17 cellular contexts compared by ENCODE assay signal in the genomic region with DNA sequence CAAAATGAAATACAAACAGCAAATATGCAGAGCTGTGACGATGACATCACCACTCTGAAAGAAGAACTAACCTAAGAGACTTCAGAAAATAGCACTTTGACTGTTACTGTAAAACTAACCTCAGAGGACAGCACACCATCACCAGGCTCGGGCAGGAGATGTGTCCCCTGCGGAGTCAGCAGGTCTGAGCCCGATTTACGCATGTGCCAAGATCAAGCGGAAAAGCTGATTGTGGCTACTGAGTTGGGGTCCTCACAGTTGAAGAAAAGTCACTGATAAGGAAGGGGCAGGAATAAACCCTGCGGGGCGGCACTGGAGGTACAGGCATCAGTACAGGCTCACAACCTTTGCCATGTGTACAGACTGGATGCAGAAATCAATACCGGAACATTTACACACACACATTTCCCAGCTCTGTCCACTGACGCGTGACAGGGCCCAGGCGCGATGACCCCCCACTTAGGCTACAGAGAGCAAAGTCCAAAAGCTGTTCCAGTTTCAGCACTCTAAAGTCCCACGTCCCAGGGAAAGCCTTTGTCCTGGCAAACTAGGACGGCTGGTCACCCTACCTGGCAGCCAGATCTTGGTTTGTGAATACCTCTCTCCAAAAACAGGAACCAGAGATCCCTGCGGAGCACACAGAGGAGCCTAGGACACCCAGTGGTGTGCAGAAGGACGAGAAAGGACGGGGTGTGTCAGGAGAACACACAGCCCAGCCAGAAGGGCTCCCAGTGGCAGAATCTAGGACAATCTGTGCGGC. TPM values are rescaled to one million over a fixed set of nuclear protein-coding genes. Genes with fewer than 3 reads are reported as not detected.
A peak's percentile ranks its signal among the peaks of the same experiment; 100 is the strongest.
DNase-seq lines count a peak whose midpoint lies in the region; ATAC-seq, FAIRE-seq and TF ChIP-seq lines count a peak whose summit lies in the region.
"Had no signal": no experiment of that assay in that cellular context is flagged by ENCODE, and none has a peak within 500 bp of the region (broad histone marks: within the 10 kb centered on the region; RNA-seq: fewer than 3 reads in every experiment).

No MANE protein-coding gene starts in this region.

- RAD21 ChIA-PET in GM12878 (lab: Charles Lee; ENCODE audit: unreplicated experiment) = no interaction called here

- H3K9ac ChIP-seq in GM12878 (ENCODE audit: control insufficient read depth, insufficient read depth, low read length) (no peak overlapping the region), mesenchymal stem cell (ENCODE audit: low read length) (peak overlapping the region; percentile 70)

- no peak overlapping the region for H4K91ac ChIP-seq in mesenchymal stem cell (ENCODE audit: low read length)

- no peaks in the 10 kb centered on the region for H4K20me1 ChIP-seq in GM12878 (ENCODE audit: control insufficient read depth, insufficient read depth)

- no peak for TF ChIP-seq RAD21 in GM12878 (IDR thresholded peaks at IDR 0.05; ENCODE audit: insufficient read depth, low read depth, low read length)

- TF ChIP-seq POLR2A in GM12878 (IDR thresholded peaks at IDR 0.05; ENCODE audit: low read depth, low read length) (no peak), breast epithelium (IDR thresholded peaks at IDR 0.05) (no peak)

- H3K36me3 ChIP-seq in GM12878 (ENCODE audit: control insufficient read depth in 2 of 2, insufficient read depth in 2 of 2, low read length in 1 of 2) = peaks cover 0 to 2% of the 10 kb centered on the region in 2 experiments; a peak in 3 of 4 replicates
- no peaks in the 10 kb centered on the region for H3K36me3 ChIP-seq in mesenchymal stem cell (ENCODE audit: control insufficient read depth in 1 of 2, insufficient read depth in 2 of 2, low read depth in 1 of 2, low read length in 2 of 2)
- no peaks in the 10 kb centered on the region for H3K36me3 ChIP-seq in breast epithelium
- H3K36me3 ChIP-seq: brain microvascular endothelial cell had no signal

- H3K18ac ChIP-seq in mesenchymal stem cell (ENCODE audit: low read depth in 1 of 2, low read length in 2 of 2) = no peak overlapping the region

- in situ Hi-C loops in ACHN (cut with HindIII; ENCODE audit: low pct_ligation_motif_present, low pct_unique_long_range_greater_than_20kb, low sequenced_read_pairs) = no loop called here
- in situ Hi-C loops in GM12878 (cut with MboI) = no loop called here

- CTCF ChIA-PET in GM12878 (lab: Yijun Ruan, JAX) = interaction anchor here (0.6 to 0.9 kb wide), 4 partner anchors 31 to 558 kb away, joined by 3 read pairs; no protein-coding TSS in a partner anchor

- H3K14ac ChIP-seq in mesenchymal stem cell (ENCODE audit: low read length in 2 of 2) = no peak overlapping the region

- FAIRE-seq in GM12878 (lab: Jason Lieb, UNC) = no peak

- H2BK120ac ChIP-seq in mesenchymal stem cell (ENCODE audit: low read depth, low read length) = no peak overlapping the region

- H3K4me3 ChIP-seq in GM12878 (no peak overlapping the region), mesenchymal stem cell (ENCODE audit: insufficient read depth in 1 of 2, low read depth in 1 of 2, low read length in 2 of 2) (no peak overlapping the region), breast epithelium (no peak overlapping the region)
- H3K4me3 ChIP-seq: heart right ventricle had no signal

- POLR2A ChIA-PET in GM12878 (lab: Charles Lee) = interaction anchor here (0.5 kb wide), 1 partner anchor 569 kb away, joined by 6 read pairs; no protein-coding TSS in a partner anchor

- no peak overlapping the region for H3K27ac ChIP-seq in GM12878 (ENCODE audit: control insufficient read depth, insufficient read depth)
- H3K27ac ChIP-seq in mesenchymal stem cell (ENCODE audit: low read length, poor library complexity, severe bottlenecking) = no peak overlapping the region
- no peak overlapping the region for H3K27ac ChIP-seq in breast epithelium

- H2AFZ ChIP-seq in GM12878 (ENCODE audit: control insufficient read depth, low read depth, low read length) (no peak overlapping the region), mesenchymal stem cell (ENCODE audit: low read depth, low read length) (no peak overlapping the region)

- no peak overlapping the region for H4K8ac ChIP-seq in mesenchymal stem cell (ENCODE audit: low read length)

- H2BK12ac ChIP-seq in mesenchymal stem cell (ENCODE audit: low read length in 2 of 2) = peak overlapping the region in 1 of 2 experiments; percentile 6

- peaks cover 6% of the 10 kb centered on the region for H3K79me2 ChIP-seq in GM12878 (ENCODE audit: control insufficient read depth, insufficient read depth, low read length)

- H3K4ac ChIP-seq in mesenchymal stem cell (ENCODE audit: low read depth in 1 of 2, low read length in 2 of 2) = no peak overlapping the region

- SMC1A ChIA-PET in GM12878 (lab: Charles Lee; ENCODE audit: uncharacterized antibody, unreplicated experiment) = no interaction called here

- peaks cover 25% of the 10 kb centered on the region for H3K79me1 ChIP-seq in mesenchymal stem cell (replicated peaks; ENCODE audit: low read length, poor library complexity, severe bottlenecking)

- H3K4me2 ChIP-seq in GM12878 (ENCODE audit: control insufficient read depth, insufficient read depth) (no peak overlapping the region), mesenchymal stem cell (ENCODE audit: low read length, poor library complexity, severe bottlenecking) (no peak overlapping the region)

- H3K23ac ChIP-seq in mesenchymal stem cell (ENCODE audit: low read length in 2 of 2) = no peak overlapping the region

- no peak overlapping the region for H2BK15ac ChIP-seq in mesenchymal stem cell (ENCODE audit: low read depth, poor library complexity, severe bottlenecking)

- intact Hi-C loops in GM12878 (cut with micrococcal nuclease; ENCODE audit: unreplicated experiment) (no loop called here), breast epithelium (cut with DNase I; ENCODE audit: low total_unique reads) (no loop called here)

- H3K27me3 ChIP-seq in GM12878 (replicated peaks in 1 of 2; ENCODE audit: control insufficient read depth in 2 of 2, insufficient read depth in 2 of 2, low read length in 1 of 2) = no peaks in the 10 kb centered on the region
- H3K27me3 ChIP-seq in mesenchymal stem cell (ENCODE audit: control insufficient read depth in 1 of 2, insufficient read depth in 1 of 2, low read length in 2 of 2) = no peaks in the 10 kb centered on the region
- no peaks in the 10 kb centered on the region for H3K27me3 ChIP-seq in breast epithelium
- H3K27me3 ChIP-seq: brain microvascular endothelial cell, heart right ventricle had no signal

- ATAC-seq in GM12878 = peak; percentile 62
- ATAC-seq: T-cell had no signal

- no peak overlapping the region for H2BK5ac ChIP-seq in mesenchymal stem cell (ENCODE audit: low read depth, low read length, poor library complexity, severe bottlenecking)

- no TSS peak for BruUV-seq in GM12878 (replicated peaks; lab: Mats Ljungman, UMichigan)

- 84% methylated on average over 19 of the region's 19 CpGs for WGBS in GM12878 (ENCODE audit: insufficient coverage, insufficient replicate concordance, low lambda C conversion rate, missing lambda C conversion rate)
- 94% methylated on average over 19 of the region's 19 CpGs for WGBS in mesenchymal stem cell

- H3K4me1 ChIP-seq in GM12878 (ENCODE audit: control insufficient read depth, insufficient read depth, low read length) = peaks cover 11% of the 10 kb centered on the region
- H3K4me1 ChIP-seq in mesenchymal stem cell (ENCODE audit: control insufficient read depth, insufficient read depth, low read depth, low read length) = peaks cover 10% of the 10 kb centered on the region
- H3K4me1 ChIP-seq in breast epithelium = no peaks in the 10 kb centered on the region

- TF ChIP-seq CTCF in GM12878 (IDR thresholded peaks at IDR 0.05 in 2 of 3, conservative IDR thresholded peaks at IDR 0.05 in 1 of 3; ENCODE audit: control insufficient read depth in 2 of 3, extremely low read depth in 1 of 3, insufficient read depth in 1 of 3, low read depth in 3 of 3, low read length in 3 of 3) (no peak), breast epithelium (IDR thresholded peaks at IDR 0.05) (no peak)

- no peaks in the 10 kb centered on the region for H3K9me3 ChIP-seq in GM12878 (replicated peaks; ENCODE audit: control insufficient read depth, insufficient read depth, low read length)
- no peaks in the 10 kb centered on the region for H3K9me3 ChIP-seq in mesenchymal stem cell (ENCODE audit: control insufficient read depth, low read length)
- no peaks in the 10 kb centered on the region for H3K9me3 ChIP-seq in breast epithelium
- H3K9me3 ChIP-seq: heart right ventricle had no signal

- H2AK5ac ChIP-seq in mesenchymal stem cell (ENCODE audit: low read length, severe bottlenecking) = no peak overlapping the region

- DNase-seq in ACHN (peak; percentile 78), HuH-7 (ENCODE audit: low spot score) (peak; percentile 67), GM12878 (ENCODE audit: low read depth, low spot score) (no peak), mesenchymal stem cell (no peak), breast epithelium (ENCODE audit: low spot score in 2 of 2) (no peak), anterior cingulate cortex (lab: John Stamatoyannopoulos, UW) (no peak)
- DNase-seq in stimulated activated CD4-positive, alpha-beta T cell treated with anti-CD3 and anti-CD28 coated beads, Interleukin-4, amount 100 ng/mL, for 24 hours = no peak
- no peak for DNase-seq in activated CD4-positive, alpha-beta T cell treated with anti-CD3 and anti-CD28 coated beads, Interleukin-2, amount 50 U/mL, for 48 hours
- DNase-seq: activated CD4-positive, alpha-beta T cell treated with anti-CD3 and anti-CD28 coated beads, Interleukin-2, amount 10 ng/mL, durations not matched to agents 7 days and 5 days; activated effector memory CD4-positive, alpha-beta T cell treated with anti-CD3 and anti-CD28 coated beads, Interleukin-2, amount 50 U/mL, for 16 hours; brain microvascular endothelial cell; heart right ventricle; mammary epithelial cell; NCI-H1930; NK-92 treated with Interleukin-12 subunit alpha and Interleukin-12 subunit beta, amount 100 ng/mL, for 24 hours; stimulated activated CD4-positive, alpha-beta T cell treated with anti-CD3 and anti-CD28 coated beads, Interleukin-2, amount 100 ng/mL, for 24 hours; T-cell had no signal

- TF ChIP-seq EP300 in GM12878 (IDR thresholded peaks at IDR 0.05; ENCODE audit: borderline replicate concordance in 1 of 2, control insufficient read depth in 1 of 2, low read depth in 2 of 2, low read length in 2 of 2) = no peak

RNA-seq across cellular contexts. Expression of gene TRAP1, which starts 21.5 kb away (rescaled TPM):
- total RNA-seq in GM12878 (2013; cell fraction: nucleolus; rRNA removed) = 133 and 136 TPM in 2 replicates
- total RNA-seq in GM12878 (2014; rRNA removed) (308 and 442 TPM in 2 replicates), GM12878 (2014; rRNA removed; fragmentation: Illumina TruSeq; extraction: Trizol) (102 and 111 TPM in 2 replicates), GM12878 (2021) (287 and 303 TPM in 2 replicates), breast epithelium (10 to 100 TPM; 44.8 to 69.5 (median 51.4) TPM)
- 68.0 TPM for polyA plus RNA-seq in GM12878 (2011; ENCODE audit: low read depth)
- polyA plus RNA-seq in GM12878 (2011; rRNA removed) (106 and 262 TPM in 2 replicates), GM12878 (2014; fragmentation: Illumina TruSeq; extraction: Trizol) (112 and 214 TPM in 2 replicates), GM12878 (2014; fragmentation: Nextera tagmentation; extraction: Ambion mirVana) (10 to 100 TPM; 16.3 to 60.3 TPM), GM12878 (2014; rRNA removed) (238 and 391 TPM in 2 replicates), GM12878 (2016; fragmentation: Nextera tagmentation; extraction: Ambion mirVana) (100 to 1,000 TPM; 243 to 265 TPM)
- 226 and 259 TPM in 2 replicates for polyA plus RNA-seq in GM12878 (2011; cell fraction: cytosol; rRNA removed)
- 396 and 407 TPM in 2 replicates for polyA plus RNA-seq in GM12878 (2011; cell fraction: nucleus; rRNA removed)
- 133 and 169 TPM in 2 replicates for polyA plus RNA-seq in GM12878 (2012)
- polyA minus RNA-seq in GM12878 (2011; rRNA and poly(A)+ RNA removed) = 273 and 287 TPM in 2 replicates
- polyA minus RNA-seq in GM12878 (2011; cell fraction: cytosol; rRNA and poly(A)+ RNA removed) = 68.3 and 93.6 TPM in 2 replicates
- polyA minus RNA-seq in GM12878 (2011; cell fraction: nucleus; rRNA and poly(A)+ RNA removed) = 79.7 and 130 TPM in 2 replicates
- polyA plus RNA-seq in mesenchymal stem cell (2013, experiment 1 of 2) = 45.0 TPM
- polyA plus RNA-seq in mesenchymal stem cell (2013, experiment 2 of 2) = 44.5 TPM

RNA-seq across cellular contexts. Expression of gene DNASE1, which starts 41.3 kb away (rescaled TPM):
- 67.9 and 71.9 TPM in 2 replicates for total RNA-seq in GM12878 (2013; cell fraction: nucleolus; rRNA removed)
- 9.4 and 9.9 TPM in 2 replicates for total RNA-seq in GM12878 (2014; rRNA removed)
- 4.8 and 7.0 TPM in 2 replicates for total RNA-seq in GM12878 (2014; rRNA removed; fragmentation: Illumina TruSeq; extraction: Trizol)
- 7.9 and 8.3 TPM in 2 replicates for total RNA-seq in GM12878 (2021)
- 4.2 TPM for polyA plus RNA-seq in GM12878 (2011; ENCODE audit: low read depth)
- polyA plus RNA-seq in GM12878 (2011; rRNA removed) = 6.3 and 8.7 TPM in 2 replicates
- 8.8 and 11.9 TPM in 2 replicates for polyA plus RNA-seq in GM12878 (2011; cell fraction: cytosol; rRNA removed)
- polyA plus RNA-seq in GM12878 (2011; cell fraction: nucleus; rRNA removed) = 33.3 and 41.6 TPM in 2 replicates
- polyA plus RNA-seq in GM12878 (2012) = 6.4 and 10.5 TPM in 2 replicates
- polyA plus RNA-seq in GM12878 (2014; fragmentation: Illumina TruSeq; extraction: Trizol) = 4.6 and 7.3 TPM in 2 replicates
- 1 to 10 TPM in 1 of 2 experiments, under 1 TPM in 1; 0.23 to 1.7 TPM for polyA plus RNA-seq in GM12878 (2014; fragmentation: Nextera tagmentation; extraction: Ambion mirVana)
- 12.0 and 15.1 TPM in 2 replicates for polyA plus RNA-seq in GM12878 (2014; rRNA removed)
- 1 to 10 TPM; 7.6 to 9.2 TPM for polyA plus RNA-seq in GM12878 (2016; fragmentation: Nextera tagmentation; extraction: Ambion mirVana)
- polyA minus RNA-seq in GM12878 (2011; rRNA and poly(A)+ RNA removed) = 10.2 and 21.3 TPM in 2 replicates
- 4.1 and 4.9 TPM in 2 replicates for polyA minus RNA-seq in GM12878 (2011; cell fraction: cytosol; rRNA and poly(A)+ RNA removed)
- polyA minus RNA-seq in GM12878 (2011; cell fraction: nucleus; rRNA and poly(A)+ RNA removed) = 11.5 and 18.0 TPM in 2 replicates
- 3.6 TPM for polyA plus RNA-seq in mesenchymal stem cell (2013, experiment 1 of 2)
- polyA plus RNA-seq in mesenchymal stem cell (2013, experiment 2 of 2) = 3.5 TPM
- total RNA-seq in breast epithelium = 10 to 100 TPM; 15.8 to 30.0 (median 23.6) TPM

Comparison
In these comparisons a context has a peak if more than half of its experiments do, and no peak if none do; other contexts are left out.
1. DNase-seq: peak in ACHN (single experiment) and HuH-7 (single experiment); none in GM12878 (single experiment), mesenchymal stem cell (single experiment), stimulated activated CD4-positive, alpha-beta T cell treated with anti-CD3 and anti-CD28 coated beads, Interleukin-4, amount 100 ng/mL, for 24 hours (single experiment), breast epithelium (0 of 2), activated CD4-positive, alpha-beta T cell treated with anti-CD3 and anti-CD28 coated beads, Interleukin-2, amount 50 U/mL, for 48 hours (0 of 2) and anterior cingulate cortex (0 of 58).